ENCODE assay signal across 1 cellular context in genomic region chr16:2263026-2263425, GRCh38. TPM values are rescaled to one million over a fixed set of nuclear protein-coding genes. Genes with fewer than 3 reads are reported as not detected.
"Had no signal": no experiment of that assay in that cellular context is flagged by ENCODE, and none has a peak within 500 bp of the region (broad histone marks: within the 10 kb centered on the region; RNA-seq: fewer than 3 reads in every experiment).

No MANE protein-coding gene starts in this region.

RNA-seq across cellular contexts. Expression of gene DNASE1L2, which starts 26.8 kb away (rescaled TPM):
- total RNA-seq: ascending aorta had no signal
